In genomic region chrX:16770970-16771482, GRCh38 we compare ENCODE assay signal across 2 cellular contexts.
TF ChIP-seq lines count a peak whose summit lies in the region.

No MANE protein-coding gene starts in this region.

TF ChIP-seq in SK-N-SH treated with all-trans-retinoic acid at 6 μM for 48 hours, 23 proteins besides CTCF, POLR2A, EP300 and RAD21:
- TF ChIP-seq, protein P1, sequence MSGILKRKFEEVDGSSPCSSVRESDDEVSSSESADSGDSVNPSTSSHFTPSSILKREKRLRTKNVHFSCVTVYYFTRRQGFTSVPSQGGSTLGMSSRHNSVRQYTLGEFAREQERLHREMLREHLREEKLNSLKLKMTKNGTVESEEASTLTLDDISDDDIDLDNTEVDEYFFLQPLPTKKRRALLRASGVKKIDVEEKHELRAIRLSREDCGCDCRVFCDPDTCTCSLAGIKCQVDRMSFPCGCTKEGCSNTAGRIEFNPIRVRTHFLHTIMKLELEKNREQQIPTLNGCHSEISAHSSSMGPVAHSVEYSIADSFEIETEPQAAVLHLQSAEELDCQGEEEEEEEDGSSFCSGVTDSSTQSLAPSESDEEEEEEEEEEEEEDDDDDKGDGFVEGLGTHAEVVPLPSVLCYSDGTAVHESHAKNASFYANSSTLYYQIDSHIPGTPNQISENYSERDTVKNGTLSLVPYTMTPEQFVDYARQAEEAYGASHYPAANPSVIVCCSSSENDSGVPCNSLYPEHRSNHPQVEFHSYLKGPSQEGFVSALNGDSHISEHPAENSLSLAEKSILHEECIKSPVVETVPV (CRISPR knock-in tag; IDR thresholded peaks at IDR 0.05) = no peak
- TF ChIP-seq ZFP30 (CRISPR knock-in tag; IDR thresholded peaks at IDR 0.05) (no peak), BACH2 (CRISPR knock-in tag; IDR thresholded peaks at IDR 0.05; ENCODE audit: borderline replicate concordance) (no peak), ZC3H10 (CRISPR knock-in tag; IDR thresholded peaks at IDR 0.05) (no peak), ZNF70 (CRISPR knock-in tag; IDR thresholded peaks at IDR 0.05) (no peak), CREB5 (CRISPR knock-in tag; IDR thresholded peaks at IDR 0.05; ENCODE audit: low read depth) (no peak), TOX (CRISPR knock-in tag; IDR thresholded peaks at IDR 0.05; ENCODE audit: borderline replicate concordance) (no peak), POU6F1 (CRISPR knock-in tag; IDR thresholded peaks at IDR 0.05; ENCODE audit: borderline replicate concordance, low read depth) (no peak), ZFP3 (CRISPR knock-in tag; IDR thresholded peaks at IDR 0.05) (no peak), PATZ1 (CRISPR knock-in tag; IDR thresholded peaks at IDR 0.05; ENCODE audit: borderline replicate concordance) (no peak), SNAI2 (CRISPR knock-in tag; IDR thresholded peaks at IDR 0.05) (no peak), GLIS3 (CRISPR knock-in tag; IDR thresholded peaks at IDR 0.05) (no peak)

TF ChIP-seq in SK-N-SH, 30 proteins besides CTCF, POLR2A, EP300 and RAD21:
- TF ChIP-seq FOSL2 (IDR thresholded peaks at IDR 0.05; ENCODE audit: borderline replicate concordance, low read depth) (no peak), MAX (IDR thresholded peaks at IDR 0.05; ENCODE audit: low read depth) (no peak), FOXM1 (IDR thresholded peaks at IDR 0.05; ENCODE audit: low read depth) (no peak), USF2 (IDR thresholded peaks at IDR 0.05; ENCODE audit: borderline replicate concordance, low read depth, low read length) (no peak), MEF2A (IDR thresholded peaks at IDR 0.05; ENCODE audit: borderline replicate concordance, low read depth) (no peak), PBX3 (IDR thresholded peaks at IDR 0.05) (no peak)
